In genomic region chr6:102670756-102671155, GRCh38 we compare ENCODE assay signal across 18 cellular contexts.
"Had no signal": no experiment of that assay in that cellular context is flagged by ENCODE, and none has a peak within 500 bp of the region (broad histone marks: within the 10 kb centered on the region; RNA-seq: fewer than 3 reads in every experiment).

No MANE protein-coding gene starts in this region.

- FAIRE-seq: colon, frontal cortex, islet of Langerhans, pancreas, urothelium cell line had no signal

- DNase-seq: effector CD4-positive, alpha-beta T cell; endodermal cell; heart left ventricle; hippocampal formation; kidney glomerular epithelial cell; mesendoderm; naive B cell; occipital lobe; pancreas; sigmoid colon; stimulated activated CD4-positive, alpha-beta T cell treated with anti-CD3 and anti-CD28 coated beads, Interleukin-2, amount 100 ng/mL, for 24 hours; stimulated activated naive CD4-positive, alpha-beta T cell treated with Interleukin-2 at 50 U/mL for 16 hours had no signal

- ATAC-seq: esophagus mucosa, heart left ventricle, pancreas had no signal

- H3K27ac ChIP-seq: heart left ventricle, pancreas, sigmoid colon, skin epidermis had no signal

- H3K36me3 ChIP-seq: heart left ventricle, pancreas, sigmoid colon had no signal

- H3K9me3 ChIP-seq: heart left ventricle, pancreas, sigmoid colon had no signal

- H3K4me1 ChIP-seq: heart left ventricle, pancreas, sigmoid colon had no signal

- H3K27me3 ChIP-seq: heart left ventricle, pancreas, sigmoid colon had no signal

- H3K4me3 ChIP-seq: heart left ventricle, pancreas, sigmoid colon, skin epidermis had no signal
